ENCODE assay signal across 9 cellular contexts in the genomic region with DNA sequence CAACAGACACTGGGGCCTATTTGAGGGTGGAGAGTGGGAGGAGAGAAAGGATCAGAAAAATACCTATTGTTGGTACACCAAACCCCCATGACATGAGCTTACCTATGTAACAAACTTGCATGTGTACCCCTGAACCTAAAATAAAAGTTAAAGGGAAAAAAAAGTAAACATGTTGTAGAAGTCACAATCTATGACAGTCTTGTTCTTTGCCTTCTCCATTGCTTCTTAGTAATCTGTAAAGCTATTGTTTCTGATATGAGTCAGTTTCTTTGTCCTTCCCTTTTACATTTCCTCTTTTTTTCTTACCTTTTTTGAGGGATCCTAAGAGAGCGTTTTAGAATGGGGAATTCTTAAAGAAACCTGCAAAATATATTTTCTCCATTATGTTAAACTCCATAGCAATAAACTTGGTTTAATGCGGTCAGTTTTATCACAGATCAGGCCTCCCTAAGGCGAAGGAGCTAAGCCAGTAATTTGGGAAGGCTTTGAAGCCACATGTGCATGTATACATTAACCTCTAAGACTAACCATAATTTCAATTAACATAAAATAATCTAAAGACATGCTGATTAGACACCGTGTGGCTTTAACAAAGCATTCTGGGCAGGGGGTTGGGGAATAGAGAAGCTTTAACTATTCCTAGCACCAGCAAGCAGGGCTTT.
DNase-seq lines count a peak whose midpoint lies in the region; ATAC-seq and TF ChIP-seq lines count a peak whose summit lies in the region.
"Had no signal": no experiment of that assay in that cellular context is flagged by ENCODE, and none has a peak within 500 bp of the region (broad histone marks: within the 10 kb centered on the region; RNA-seq: fewer than 3 reads in every experiment).

No MANE protein-coding gene starts in this region.

- no peaks in the 10 kb centered on the region for H3K79me2 ChIP-seq in PC-3 (ENCODE audit: low read length)

- TF ChIP-seq EP300 in ovary (IDR thresholded peaks at IDR 0.05) = no peak

- peak overlapping the region; percentile 74 for H3K4me2 ChIP-seq in PC-3 (ENCODE audit: low read length)

- H3K4me1 ChIP-seq in PC-3 (ENCODE audit: insufficient read depth, low read length) (peaks cover 24% of the 10 kb centered on the region), ovary (ENCODE audit: insufficient read depth) (peaks cover 2% of the 10 kb centered on the region)

- no peaks in the 10 kb centered on the region for H3K9me2 ChIP-seq in PC-3 (replicated peaks; ENCODE audit: low read length)

- H4K20me1 ChIP-seq in PC-3 (ENCODE audit: low read length) = no peaks in the 10 kb centered on the region

- H3K9me3 ChIP-seq in PC-3 (ENCODE audit: low read length) (no peaks in the 10 kb centered on the region), ovary (no peaks in the 10 kb centered on the region)

- peak overlapping the region; percentile 48; the same call in 1 of the 2 replicates for H3K4me3 ChIP-seq in PC-3 (ENCODE audit: low read length)
- H3K4me3 ChIP-seq in ovary = no peak overlapping the region

- H3K27ac ChIP-seq in PC-3 (ENCODE audit: low read length) = peak overlapping the region; percentile 70
- peak overlapping the region in 1 of 2 donors; percentile 59 for H3K27ac ChIP-seq in ovary

- intact Hi-C loops in PC-3 (cut with micrococcal nuclease) (loop anchor here (1.0 to 5.0 kb wide), 4 partner anchors 10 to 55 kb away; no protein-coding TSS in a partner anchor), ovary (cut with DNase I) (no loop called here)

- no peaks in the 10 kb centered on the region for H3K27me3 ChIP-seq in PC-3 (ENCODE audit: low read length)
- H3K27me3 ChIP-seq in ovary = no peaks in the 10 kb centered on the region

- DNase-seq in CD1c-positive myeloid dendritic cell (ENCODE audit: extremely low spot score) (peak; percentile 65), PC-3 (peak; percentile 42), kidney tubule cell (ENCODE audit: low spot score) (peak; percentile 32), activated gamma-delta T cell treated with Interleukin-2 at 50 U/mL for 16 hours (no peak), NCI-H774 (lab: John Stamatoyannopoulos, UW) (no peak), HUDEP-2 (lab: John Stamatoyannopoulos, UW; ENCODE audit: unreplicated experiment in 76 of 76) (no peak), ovary (no peak)
- DNase-seq: NCI-H187 had no signal

- peak overlapping the region; percentile 2; the same call in 1 of the 2 replicates for H2AFZ ChIP-seq in PC-3 (ENCODE audit: low read length)

- BruUV-seq in PC-3 (replicated peaks; lab: Mats Ljungman, UMichigan) = no TSS peak

- TF ChIP-seq POLR2A in ovary (IDR thresholded peaks at IDR 0.05) = no peak

- POLR2A ChIA-PET in PC-3 (lab: Charles Lee; ENCODE audit: unreplicated experiment) = interaction anchor here (0.6 kb wide), 1 partner anchor 31 kb away, joined by 4 read pairs; no protein-coding TSS in a partner anchor

- H3K36me3 ChIP-seq in PC-3 (ENCODE audit: low read depth, low read length) (no peaks in the 10 kb centered on the region), ovary (no peaks in the 10 kb centered on the region)

- TF ChIP-seq CTCF in PC-3 (conservative IDR thresholded peaks at IDR 0.05; ENCODE audit: low read depth, low read length) (no peak), ovary (IDR thresholded peaks at IDR 0.05) (no peak)

- peaks cover 4% of the 10 kb centered on the region for H3F3A ChIP-seq in PC-3 (ENCODE audit: low read length, unreplicated experiment)

- H3K9ac ChIP-seq in PC-3 (ENCODE audit: low read length) = peak overlapping the region; percentile 20; the same call in 1 of the 2 replicates

- CTCF ChIA-PET in PC-3 (lab: Charles Lee) = no interaction called here

- 42 to 46% (median 44%) methylated on average over 4 of the region's 4 CpGs for WGBS in ovary, 3 donors

- ATAC-seq in GM21825 (IDR thresholded peaks at IDR 0.05; ENCODE audit: unreplicated experiment) (peak; percentile 37), PC-3 (peak; percentile 35)

Comparison
In these comparisons a context has a peak if more than half of its experiments do, and no peak if none do; other contexts are left out.
1. DNase-seq: peak in CD1c-positive myeloid dendritic cell (single experiment), PC-3 (single experiment) and kidney tubule cell (single experiment); none in activated gamma-delta T cell treated with Interleukin-2 at 50 U/mL for 16 hours (single experiment), NCI-H774 (single experiment), HUDEP-2 (0 of 76) and ovary (0 of 5).